ENCODE assay signal across 7 cellular contexts in the genomic region with DNA sequence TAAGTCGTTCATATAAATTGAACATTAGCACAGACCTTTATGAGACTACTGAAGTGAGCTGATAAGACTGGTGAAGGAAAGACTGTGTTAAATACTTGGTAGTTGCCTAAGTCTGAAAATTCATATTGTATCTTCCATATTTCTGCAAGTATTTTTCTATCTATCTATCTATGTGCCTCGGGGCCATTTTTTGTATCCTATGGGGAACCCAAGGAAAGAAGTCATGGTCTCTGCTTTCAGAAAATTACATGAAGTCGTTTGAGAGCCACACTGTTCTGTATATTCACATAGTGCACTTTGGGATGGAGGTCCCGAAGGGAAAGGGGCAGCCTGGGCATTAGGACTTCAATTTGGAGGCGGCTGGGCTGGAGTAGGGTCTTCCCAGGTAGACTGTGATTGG.
"Had no signal": no experiment of that assay in that cellular context is flagged by ENCODE, and none has a peak within 500 bp of the region (broad histone marks: within the 10 kb centered on the region; RNA-seq: fewer than 3 reads in every experiment).

No MANE protein-coding gene starts in this region.

- ATAC-seq: heart left ventricle, upper lobe of right lung had no signal

- H3K4me1 ChIP-seq: pancreas had no signal

- H3K36me3 ChIP-seq: cardiac muscle cell had no signal

- DNase-seq: activated CD4-positive, alpha-beta T cell treated with anti-CD3 and anti-CD28 coated beads, Interleukin-2, amount 50 U/mL, for 4 hours; activated naive CD4-positive, alpha-beta T cell; foreskin melanocyte; heart left ventricle; pancreas; upper lobe of right lung had no signal

- H3K27me3 ChIP-seq: heart left ventricle, pancreas, upper lobe of right lung had no signal

- H3K4me3 ChIP-seq: cardiac muscle cell, heart left ventricle, pancreas, upper lobe of right lung had no signal

- H3K27ac ChIP-seq: cardiac muscle cell, pancreas had no signal

- H3K9me3 ChIP-seq: heart left ventricle, pancreas, upper lobe of right lung had no signal
